9 cellular contexts compared by ENCODE assay signal in the genomic region with DNA sequence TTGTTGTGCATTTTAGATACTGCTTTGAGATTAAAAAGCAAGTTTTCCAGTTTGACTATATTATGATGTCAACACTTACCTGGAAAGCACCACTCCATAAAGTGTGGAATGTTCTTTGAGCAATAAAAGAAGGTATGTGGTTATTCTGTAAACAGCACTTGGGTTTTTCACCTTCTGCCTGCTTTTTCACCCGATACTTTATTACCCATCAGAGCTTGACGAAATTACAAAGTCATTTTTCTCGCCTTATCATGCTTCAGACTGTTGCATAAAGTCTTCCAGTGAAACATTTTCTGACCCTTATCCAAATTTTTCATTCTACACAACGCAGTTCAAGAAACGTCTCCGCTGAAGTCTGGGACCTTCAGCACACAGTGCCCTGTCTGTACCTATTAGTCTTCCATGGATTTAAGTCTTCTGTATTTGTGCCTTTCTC. TPM values are rescaled to one million over a fixed set of nuclear protein-coding genes. Genes with fewer than 3 reads are reported as not detected.
DNase-seq lines count a peak whose midpoint lies in the region; ATAC-seq, FAIRE-seq and TF ChIP-seq lines count a peak whose summit lies in the region.
"Had no signal": no experiment of that assay in that cellular context is flagged by ENCODE, and none has a peak within 500 bp of the region (broad histone marks: within the 10 kb centered on the region; RNA-seq: fewer than 3 reads in every experiment).

No MANE protein-coding gene starts in this region.

- H3K27ac ChIP-seq in mammary epithelial cell (ENCODE audit: insufficient read depth, low read depth, low read length) (no peak overlapping the region), astrocyte (ENCODE audit: low read depth, low read length) (no peak overlapping the region), upper lobe of right lung (peak overlapping the region; percentile 43)

- peaks cover 18% of the 10 kb centered on the region for H3K4me1 ChIP-seq in mammary epithelial cell (ENCODE audit: insufficient read depth, low read length)
- peaks cover 7% of the 10 kb centered on the region for H3K4me1 ChIP-seq in astrocyte (ENCODE audit: insufficient read depth, low read length)
- H3K4me1 ChIP-seq in upper lobe of right lung, result peaks cover 56% of the 10 kb centered on the region

- TF ChIP-seq CTCF in MCF 10A (IDR thresholded peaks at IDR 0.05; ENCODE audit: unreplicated experiment) (no peak), mammary epithelial cell (conservative IDR thresholded peaks at IDR 0.05 in 1 of 2, IDR thresholded peaks at IDR 0.05 in 1 of 2; ENCODE audit: extremely low read depth in 1 of 2, insufficient read depth in 1 of 2, low read depth in 1 of 2, low read length in 2 of 2) (no peak), astrocyte (IDR thresholded peaks at IDR 0.05; ENCODE audit: insufficient read depth, low read depth, low read length) (no peak), mesothelial cell of epicardium (IDR thresholded peaks at IDR 0.05; ENCODE audit: unreplicated experiment) (no peak), upper lobe of right lung (IDR thresholded peaks at IDR 0.05) (no peak)

- peak overlapping the region; percentile 76 for H3K27ac Mint-ChIP-seq in MCF 10A (ENCODE audit: low read depth, unreplicated experiment)
- no peak overlapping the region for H3K27ac Mint-ChIP-seq in astrocyte (ENCODE audit: unreplicated experiment)
- peak overlapping the region; percentile 58 for H3K27ac Mint-ChIP-seq in mesothelial cell of epicardium

- in situ Hi-C loops in mammary epithelial cell (cut with MboI; ENCODE audit: low sequenced_read_pairs in 2 of 2), result no loop called here

- H2AFZ ChIP-seq in mammary epithelial cell (ENCODE audit: low read depth, low read length), result no peak overlapping the region
- H2AFZ ChIP-seq in astrocyte (ENCODE audit: low read depth, low read length), result no peak overlapping the region

- H3K4me2 ChIP-seq in mammary epithelial cell (ENCODE audit: insufficient read depth, low read depth, low read length) (no peak overlapping the region), astrocyte (ENCODE audit: low read length) (peak overlapping the region; percentile 28)

- H3K79me2 ChIP-seq in mammary epithelial cell (ENCODE audit: insufficient read depth, low read length) (peaks cover 99% of the 10 kb centered on the region), astrocyte (ENCODE audit: insufficient read depth, low read length) (peaks cover 98% of the 10 kb centered on the region)

- 94% methylated on average over 6 of the region's 6 CpGs for WGBS in mammary epithelial cell (ENCODE audit: low coverage, missing lambda C conversion rate)

- H3K4me3 Mint-ChIP-seq in MCF 10A (ENCODE audit: unreplicated experiment) (no peak overlapping the region), astrocyte (ENCODE audit: unreplicated experiment) (no peak overlapping the region), mesothelial cell of epicardium (no peak overlapping the region)

- H3K36me3 Mint-ChIP-seq in MCF 10A (ENCODE audit: insufficient read depth, unreplicated experiment), result peaks cover 8% of the 10 kb centered on the region
- H3K36me3 Mint-ChIP-seq in astrocyte (ENCODE audit: low read depth, unreplicated experiment), result peaks cover 15% of the 10 kb centered on the region
- H3K36me3 Mint-ChIP-seq in mesothelial cell of epicardium, result peaks cover 3% of the 10 kb centered on the region

- H3K36me3 ChIP-seq in mammary epithelial cell (ENCODE audit: insufficient read depth, low read length) (peaks cover 13% of the 10 kb centered on the region), astrocyte (ENCODE audit: insufficient read depth, low read length) (peaks cover 8% of the 10 kb centered on the region), upper lobe of right lung (no peaks in the 10 kb centered on the region)

- BruUV-seq in MCF 10A (replicated peaks; lab: Mats Ljungman, UMichigan) (no TSS peak), mammary epithelial cell (replicated peaks; lab: Mats Ljungman, UMichigan) (no TSS peak)

- H3K9me3 Mint-ChIP-seq in MCF 10A (ENCODE audit: unreplicated experiment), result no peaks in the 10 kb centered on the region
- no peaks in the 10 kb centered on the region for H3K9me3 Mint-ChIP-seq in astrocyte (ENCODE audit: unreplicated experiment)
- H3K9me3 Mint-ChIP-seq in mesothelial cell of epicardium, result no peaks in the 10 kb centered on the region

- CTCF ChIA-PET in MCF 10A (lab: Yijun Ruan, JAX) (interaction anchor here (0.6 to 0.9 kb wide), 5 partner anchors 13 to 636 kb away, joined by 3 to 4 read pairs (median 3); no protein-coding TSS in a partner anchor), mammary epithelial cell (lab: Charles Lee; ENCODE audit: low non-redundant PET) (no interaction called here)

- H3K9me3 ChIP-seq in mammary epithelial cell (replicated peaks; ENCODE audit: insufficient read depth, low read length), result no peaks in the 10 kb centered on the region
- H3K9me3 ChIP-seq in astrocyte (ENCODE audit: insufficient read depth, low read depth, low read length), result no peaks in the 10 kb centered on the region
- H3K9me3 ChIP-seq in upper lobe of right lung, result no peaks in the 10 kb centered on the region

- no peak for FAIRE-seq in astrocyte (lab: Jason Lieb, UNC)
- FAIRE-seq: islet of Langerhans had no signal

- H4K20me1 ChIP-seq in mammary epithelial cell (ENCODE audit: insufficient read depth, low read length), result no peaks in the 10 kb centered on the region
- H4K20me1 ChIP-seq in astrocyte (ENCODE audit: insufficient read depth, low read length), result peaks cover 86% of the 10 kb centered on the region

- intact Hi-C loops in MCF 10A (cut with micrococcal nuclease) (no loop called here), mammary epithelial cell (cut with micrococcal nuclease) (no loop called here), upper lobe of right lung (cut with DNase I) (no loop called here)

- peaks cover 33% of the 10 kb centered on the region for H3K4me1 Mint-ChIP-seq in MCF 10A (ENCODE audit: insufficient read depth, unreplicated experiment)
- peaks cover 34% of the 10 kb centered on the region for H3K4me1 Mint-ChIP-seq in astrocyte (ENCODE audit: low read depth, unreplicated experiment)
- peaks cover 37% of the 10 kb centered on the region for H3K4me1 Mint-ChIP-seq in mesothelial cell of epicardium

- DNase-seq in MCF 10A (ENCODE audit: unreplicated experiment) (no peak), mammary epithelial cell (no peak), astrocyte (ENCODE audit: low read depth) (no peak), mesothelial cell of epicardium (ENCODE audit: low spot score in 2 of 2, unreplicated experiment in 2 of 2) (no peak), upper lobe of right lung (no peak), NCI-H2227 treated with DMSO at 0.1 percent for 48 hours (lab: John Stamatoyannopoulos, UW) (no peak), HK-2 (ENCODE audit: unreplicated experiment) (no peak), MV-4-11 (lab: John Stamatoyannopoulos, UW) (no peak)

- POLR2A ChIA-PET in MCF 10A (lab: Yijun Ruan, JAX), result interaction anchor here (1.3 to 3.1 kb wide), 7 partner anchors 10 to 56 kb away, joined by 3 to 16 read pairs (median 5); no protein-coding TSS in a partner anchor

- H3K27me3 Mint-ChIP-seq in MCF 10A (ENCODE audit: insufficient read depth, unreplicated experiment) (no peaks in the 10 kb centered on the region), astrocyte (ENCODE audit: low read depth, unreplicated experiment) (no peaks in the 10 kb centered on the region), mesothelial cell of epicardium (ENCODE audit: low read depth) (no peaks in the 10 kb centered on the region)

- peak; percentile 81 for ATAC-seq in upper lobe of right lung

- H3K9ac ChIP-seq in mammary epithelial cell (ENCODE audit: insufficient read depth, low read length) (no peak overlapping the region), astrocyte (ENCODE audit: low read length) (no peak overlapping the region)

- no peak overlapping the region for H3K4me3 ChIP-seq in mammary epithelial cell (replicated peaks in 1 of 3; ENCODE audit: insufficient read depth in 1 of 3, low read depth in 2 of 3, low read length in 3 of 3)
- no peak overlapping the region for H3K4me3 ChIP-seq in astrocyte (ENCODE audit: insufficient read depth, low read depth, low read length)
- H3K4me3 ChIP-seq in upper lobe of right lung, result no peak overlapping the region

- dilution Hi-C loops in mammary epithelial cell (cut with HindIII; ENCODE audit: low sequenced_read_pairs), result no loop called here

- H3K27me3 ChIP-seq in mammary epithelial cell (ENCODE audit: insufficient read depth, low read length) (no peaks in the 10 kb centered on the region), astrocyte (ENCODE audit: insufficient read depth, low read length) (no peaks in the 10 kb centered on the region), upper lobe of right lung (no peaks in the 10 kb centered on the region)

RNA-seq across cellular contexts. Expression of a gene that starts 25.2 kb away (rescaled TPM):
- total RNA-seq in MCF 10A (2022), result 76.9 and 91.7 TPM in 2 replicates
- 100 to 1,000 TPM in 1 of 2 donors, 10 to 100 TPM in 1; 68.3 to 115 TPM for total RNA-seq in mammary epithelial cell
- polyA plus RNA-seq in mammary epithelial cell, result 55.2 TPM
- 149 TPM for polyA minus RNA-seq in mammary epithelial cell
- total RNA-seq in astrocyte, result 58.6 and 66.6 TPM in 2 replicates
- total RNA-seq in mesothelial cell of epicardium, result 39.2 to 43.0 TPM (median 41.7 TPM) in 3 replicates
- 78.9 TPM for total RNA-seq in upper lobe of right lung
